ENCODE assay signal across 9 cellular contexts in the genomic region with DNA sequence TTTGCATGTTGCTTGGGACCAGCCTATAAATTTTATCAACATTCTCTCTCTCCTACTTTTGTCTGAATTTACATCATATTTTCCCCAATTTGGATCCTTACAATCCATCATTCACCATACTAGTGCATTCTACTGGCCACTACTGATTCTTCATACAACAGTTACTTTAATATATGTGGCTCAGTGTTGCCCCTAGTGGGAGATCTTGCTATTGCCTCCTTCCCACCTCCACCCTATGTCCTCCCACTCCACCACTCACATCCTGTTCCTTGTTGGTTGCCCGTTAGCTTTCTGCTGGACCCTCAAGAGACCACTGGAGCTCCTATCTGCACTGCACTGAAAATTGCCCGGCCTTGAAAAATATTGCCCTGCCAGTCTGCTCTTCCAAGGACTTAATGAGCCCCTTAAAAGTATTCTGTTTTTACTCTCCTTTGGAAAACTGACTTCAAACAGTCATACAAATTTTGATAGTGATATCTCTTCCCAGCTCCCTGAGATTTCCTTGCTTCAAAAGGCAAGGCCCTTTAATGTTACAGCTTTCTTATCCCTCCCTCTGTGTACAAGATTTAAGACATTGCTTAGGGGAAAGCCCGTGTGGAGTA.
DNase-seq lines count a peak whose midpoint lies in the region; ATAC-seq and TF ChIP-seq lines count a peak whose summit lies in the region.
"Had no signal": no experiment of that assay in that cellular context is flagged by ENCODE, and none has a peak within 500 bp of the region (broad histone marks: within the 10 kb centered on the region; RNA-seq: fewer than 3 reads in every experiment).

No MANE protein-coding gene starts in this region.

- intact Hi-C loops in HCT116 (cut with micrococcal nuclease) (loop anchor here (10.0 kb wide), 1 partner anchor 499 kb away; no protein-coding TSS in a partner anchor), spleen (cut with DNase I; ENCODE audit: low total_unique reads) (no loop called here), left ventricle myocardium superior (cut with micrococcal nuclease) (no loop called here)

- H3K4me3 Mint-ChIP-seq in activated naive CD8-positive, alpha-beta T cell treated with anti-CD3 and anti-CD28 coated beads, Interleukin-2, amount 50 U/mL, for 24 hours, result no peak overlapping the region
- no peak overlapping the region for H3K4me3 Mint-ChIP-seq in activated naive CD8-positive, alpha-beta T cell treated with anti-CD3 and anti-CD28 coated beads for 36 hours
- H3K4me3 Mint-ChIP-seq in osteocyte (ENCODE audit: unreplicated experiment), result no peak overlapping the region
- H3K4me3 Mint-ChIP-seq: dendritic cell treated with granulocyte-macrophage colony-stimulating factor and Interleukin-4, amounts not matched to agents 40 ng/mL and 50 ng/mL, for 4 days had no signal

- H2AFZ ChIP-seq in HCT116 (ENCODE audit: low read depth, low read length, poor library complexity, severe bottlenecking), result peak overlapping the region; percentile 54

- H3K36me3 Mint-ChIP-seq in activated naive CD8-positive, alpha-beta T cell treated with anti-CD3 and anti-CD28 coated beads, Interleukin-2, amount 50 U/mL, for 24 hours (ENCODE audit: low read depth), result no peaks in the 10 kb centered on the region
- no peaks in the 10 kb centered on the region for H3K36me3 Mint-ChIP-seq in activated naive CD8-positive, alpha-beta T cell treated with anti-CD3 and anti-CD28 coated beads for 36 hours
- H3K36me3 Mint-ChIP-seq in osteocyte (ENCODE audit: unreplicated experiment), result no peaks in the 10 kb centered on the region

- no peaks in the 10 kb centered on the region for H3K4me1 Mint-ChIP-seq in activated naive CD8-positive, alpha-beta T cell treated with anti-CD3 and anti-CD28 coated beads, Interleukin-2, amount 50 U/mL, for 24 hours
- H3K4me1 Mint-ChIP-seq in activated naive CD8-positive, alpha-beta T cell treated with anti-CD3 and anti-CD28 coated beads for 36 hours, result no peaks in the 10 kb centered on the region
- H3K4me1 Mint-ChIP-seq in osteocyte (ENCODE audit: unreplicated experiment), result no peaks in the 10 kb centered on the region

- RAD21 ChIA-PET in HCT116 (lab: Charles Lee; ENCODE audit: low non-redundant PET in 1 of 2, low total read pairs in 2 of 2, uncharacterized antibody in 2 of 2, unreplicated experiment in 2 of 2), result no interaction called here

- WGBS in spleen, 5 donors, result 65 to 77% (median 67%) methylated on average over 3 of the region's 3 CpGs

- in situ Hi-C loops in astrocyte of the cerebellum (cut with HindIII; ENCODE audit: low sequenced_read_pairs), result no loop called here

- TF ChIP-seq POLR2A in HCT116 (IDR thresholded peaks at IDR 0.05; ENCODE audit: borderline replicate concordance, extremely low read depth, insufficient read depth, insufficient read length), result no peak
- TF ChIP-seq POLR2A in spleen (IDR thresholded peaks at IDR 0.05), result no peak

- no peaks in the 10 kb centered on the region for H3K9me3 ChIP-seq in HCT116 (ENCODE audit: control insufficient read depth in 1 of 2, insufficient read depth in 1 of 2, low read depth in 1 of 2, low read length in 2 of 2)
- no peaks in the 10 kb centered on the region for H3K9me3 ChIP-seq in spleen

- H3K27me3 ChIP-seq in HCT116 (ENCODE audit: insufficient read depth, low read length), result no peaks in the 10 kb centered on the region
- H3K27me3 ChIP-seq in spleen (replicated peaks in 1 of 7), result no peaks in the 10 kb centered on the region

- no peaks in the 10 kb centered on the region for H3K4me1 ChIP-seq in HCT116 (ENCODE audit: control insufficient read depth in 1 of 2, insufficient read depth in 2 of 2, low read length in 2 of 2)
- no peaks in the 10 kb centered on the region for H3K4me1 ChIP-seq in spleen

- no TSS peak for BruUV-seq in HCT116 (replicated peaks; lab: Mats Ljungman, UMichigan)

- H3K4me3 ChIP-seq in HCT116 (replicated peaks in 1 of 2; ENCODE audit: low read depth in 1 of 2, low read length in 2 of 2) (no peak overlapping the region), astrocyte of the cerebellum (ENCODE audit: low read depth, low read length) (no peak overlapping the region), spleen (no peak overlapping the region)

- H3K4me2 ChIP-seq in HCT116 (ENCODE audit: low read length), result no peak overlapping the region

- no peaks in the 10 kb centered on the region for H3K36me3 ChIP-seq in HCT116 (ENCODE audit: control insufficient read depth in 1 of 2, insufficient read depth in 2 of 2, low read length in 2 of 2)
- H3K36me3 ChIP-seq in spleen, result no peaks in the 10 kb centered on the region

- peaks cover 3% of the 10 kb centered on the region; the same call in 1 of the 2 replicates for H3K9me2 ChIP-seq in HCT116 (ENCODE audit: insufficient read depth)

- no peaks in the 10 kb centered on the region for H4K20me1 ChIP-seq in HCT116 (ENCODE audit: insufficient read depth)

- peak; percentile 33 for ATAC-seq in activated naive CD8-positive, alpha-beta T cell treated with anti-CD3 and anti-CD28 coated beads, Interleukin-2, amount 50 U/mL, for 24 hours
- ATAC-seq in HCT116, result peak; percentile 100
- ATAC-seq in left ventricle myocardium superior, result no peak

- no peak overlapping the region for H3K9ac ChIP-seq in HCT116 (ENCODE audit: low read length)

- H3K27me3 Mint-ChIP-seq in activated naive CD8-positive, alpha-beta T cell treated with anti-CD3 and anti-CD28 coated beads, Interleukin-2, amount 50 U/mL, for 24 hours, result no peaks in the 10 kb centered on the region
- H3K27me3 Mint-ChIP-seq in activated naive CD8-positive, alpha-beta T cell treated with anti-CD3 and anti-CD28 coated beads for 36 hours, result no peaks in the 10 kb centered on the region
- no peaks in the 10 kb centered on the region for H3K27me3 Mint-ChIP-seq in osteocyte (ENCODE audit: unreplicated experiment)
- H3K27me3 Mint-ChIP-seq: dendritic cell treated with granulocyte-macrophage colony-stimulating factor and Interleukin-4, amounts not matched to agents 40 ng/mL and 50 ng/mL, for 4 days had no signal

- no peaks in the 10 kb centered on the region for H3K79me2 ChIP-seq in HCT116 (ENCODE audit: insufficient read depth, low read length)

- no peak overlapping the region for H3K27ac Mint-ChIP-seq in activated naive CD8-positive, alpha-beta T cell treated with anti-CD3 and anti-CD28 coated beads, Interleukin-2, amount 50 U/mL, for 24 hours
- no peak overlapping the region for H3K27ac Mint-ChIP-seq in activated naive CD8-positive, alpha-beta T cell treated with anti-CD3 and anti-CD28 coated beads for 36 hours
- H3K27ac Mint-ChIP-seq in osteocyte (ENCODE audit: unreplicated experiment), result no peak overlapping the region
- H3K27ac Mint-ChIP-seq: dendritic cell treated with granulocyte-macrophage colony-stimulating factor and Interleukin-4, amounts not matched to agents 40 ng/mL and 50 ng/mL, for 4 days had no signal

- H3K9me3 Mint-ChIP-seq in activated naive CD8-positive, alpha-beta T cell treated with anti-CD3 and anti-CD28 coated beads, Interleukin-2, amount 50 U/mL, for 24 hours, result no peaks in the 10 kb centered on the region
- H3K9me3 Mint-ChIP-seq in activated naive CD8-positive, alpha-beta T cell treated with anti-CD3 and anti-CD28 coated beads for 36 hours, result peaks cover 1% of the 10 kb centered on the region
- H3K9me3 Mint-ChIP-seq in osteocyte (ENCODE audit: unreplicated experiment), result no peaks in the 10 kb centered on the region

- TF ChIP-seq RAD21 in HCT116 (IDR thresholded peaks at IDR 0.05; ENCODE audit: low read depth), result peak; percentile 48; the same call in 1 of the 2 replicates

- POLR2A ChIA-PET in HCT116 (lab: Charles Lee), result no interaction called here

- CTCF ChIA-PET in HCT116 (lab: Charles Lee), result interaction anchor here (1.0 to 2.0 kb wide), 4 partner anchors 9 to 509 kb away, joined by 3 to 5 read pairs (median 4); no protein-coding TSS in a partner anchor

- H3K27ac ChIP-seq in HCT116 (ENCODE audit: low read depth, low read length) (no peak overlapping the region), spleen (no peak overlapping the region)

- TF ChIP-seq CTCF in HCT116 (IDR thresholded peaks at IDR 0.05 in 2 of 3, conservative IDR thresholded peaks at IDR 0.05 in 1 of 3; ENCODE audit: borderline replicate concordance in 1 of 3, insufficient read depth in 1 of 3, low read depth in 2 of 3, low read length in 2 of 3), result peak; percentile 59 to 77 (median 72); a peak in 5 of 6 replicates
- peak; percentile 50 for TF ChIP-seq CTCF in astrocyte of the cerebellum (IDR thresholded peaks at IDR 0.05; ENCODE audit: low read depth, low read length, missing control alignments)
- TF ChIP-seq CTCF in osteocyte (IDR thresholded peaks at IDR 0.05), result peak; percentile 46
- TF ChIP-seq CTCF in spleen (IDR thresholded peaks at IDR 0.05 in 8 of 11, conservative IDR thresholded peaks at IDR 0.05 in 3 of 11), result peak in 4 of 11 experiments; percentile 12 to 37 (median 24)

- DNase-seq in activated naive CD8-positive, alpha-beta T cell treated with anti-CD3 and anti-CD28 coated beads, Interleukin-2, amount 50 U/mL, for 24 hours, result peak; percentile 3
- DNase-seq in activated naive CD8-positive, alpha-beta T cell treated with anti-CD3 and anti-CD28 coated beads for 36 hours, result no peak
- peak; percentile 45 for DNase-seq in HCT116 (ENCODE audit: low read depth, low spot score)
- peak; percentile 54 for DNase-seq in LoVo (ENCODE audit: low spot score)
- DNase-seq in astrocyte of the cerebellum (ENCODE audit: low read depth), result no peak
- DNase-seq in osteocyte (ENCODE audit: extremely low spot score, unreplicated experiment), result no peak
- DNase-seq in spleen, result no peak
- no peak for DNase-seq in left ventricle myocardium superior

TF ChIP-seq in HCT116, 20 proteins besides CTCF, POLR2A, EP300 and RAD21 (continues in another document):
- TF ChIP-seq EZH2 (IDR thresholded peaks at IDR 0.05) (no peak), TCF7L2 (IDR thresholded peaks at IDR 0.05; ENCODE audit: borderline replicate concordance, extremely low read depth, insufficient read depth, insufficient read length) (no peak)

Comparison
In these comparisons a context has a peak if more than half of its experiments do, and no peak if none do; other contexts are left out.
1. DNase-seq: peak in activated naive CD8-positive, alpha-beta T cell treated with anti-CD3 and anti-CD28 coated beads, Interleukin-2, amount 50 U/mL, for 24 hours (single experiment), HCT116 (single experiment) and LoVo (single experiment); none in activated naive CD8-positive, alpha-beta T cell treated with anti-CD3 and anti-CD28 coated beads for 36 hours (single experiment), astrocyte of the cerebellum (single experiment), osteocyte (single experiment), spleen (single experiment) and left ventricle myocardium superior (single experiment).